1 cellular context compared by ENCODE assay signal in the genomic region with DNA sequence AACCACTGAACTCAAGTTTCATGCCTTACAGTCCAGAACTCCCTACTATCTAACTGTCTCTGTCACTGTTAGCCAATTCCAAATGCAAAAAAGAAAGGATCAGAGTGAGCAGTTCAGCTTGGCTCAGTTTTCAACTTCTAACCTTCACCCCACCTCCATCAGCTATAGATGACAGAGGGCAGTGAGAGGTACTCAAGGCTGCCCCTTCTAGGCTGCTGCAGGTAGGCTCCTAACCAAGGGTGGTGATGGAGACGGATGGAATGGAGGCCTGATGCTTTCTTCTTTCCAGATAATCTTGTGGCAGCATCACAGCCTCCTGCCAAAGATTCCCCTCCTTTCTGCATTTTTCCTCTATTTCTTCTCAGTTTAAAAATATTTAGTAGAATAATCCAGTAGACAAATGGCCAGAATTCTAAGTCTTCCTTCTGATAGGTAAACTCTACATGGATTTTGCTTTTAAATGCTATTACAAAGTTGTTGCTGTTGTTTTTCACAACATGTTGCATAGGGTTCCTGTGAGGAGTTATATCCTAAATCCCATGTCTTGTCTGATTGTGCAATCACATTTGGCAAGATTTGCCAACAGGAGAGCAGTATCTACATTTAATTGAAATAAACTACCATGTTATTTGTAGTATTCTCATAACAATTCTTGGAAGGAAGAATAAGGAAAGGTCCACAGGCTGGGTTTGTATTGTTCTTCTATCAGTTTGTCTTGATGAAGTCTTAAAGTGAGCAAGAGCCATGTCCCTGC.
TF ChIP-seq lines count a peak whose summit lies in the region.

No MANE protein-coding gene starts in this region.

TF ChIP-seq in GM23338, 12 proteins besides CTCF, POLR2A, EP300 and RAD21 (continued from another document):
- TF ChIP-seq, protein P1, sequence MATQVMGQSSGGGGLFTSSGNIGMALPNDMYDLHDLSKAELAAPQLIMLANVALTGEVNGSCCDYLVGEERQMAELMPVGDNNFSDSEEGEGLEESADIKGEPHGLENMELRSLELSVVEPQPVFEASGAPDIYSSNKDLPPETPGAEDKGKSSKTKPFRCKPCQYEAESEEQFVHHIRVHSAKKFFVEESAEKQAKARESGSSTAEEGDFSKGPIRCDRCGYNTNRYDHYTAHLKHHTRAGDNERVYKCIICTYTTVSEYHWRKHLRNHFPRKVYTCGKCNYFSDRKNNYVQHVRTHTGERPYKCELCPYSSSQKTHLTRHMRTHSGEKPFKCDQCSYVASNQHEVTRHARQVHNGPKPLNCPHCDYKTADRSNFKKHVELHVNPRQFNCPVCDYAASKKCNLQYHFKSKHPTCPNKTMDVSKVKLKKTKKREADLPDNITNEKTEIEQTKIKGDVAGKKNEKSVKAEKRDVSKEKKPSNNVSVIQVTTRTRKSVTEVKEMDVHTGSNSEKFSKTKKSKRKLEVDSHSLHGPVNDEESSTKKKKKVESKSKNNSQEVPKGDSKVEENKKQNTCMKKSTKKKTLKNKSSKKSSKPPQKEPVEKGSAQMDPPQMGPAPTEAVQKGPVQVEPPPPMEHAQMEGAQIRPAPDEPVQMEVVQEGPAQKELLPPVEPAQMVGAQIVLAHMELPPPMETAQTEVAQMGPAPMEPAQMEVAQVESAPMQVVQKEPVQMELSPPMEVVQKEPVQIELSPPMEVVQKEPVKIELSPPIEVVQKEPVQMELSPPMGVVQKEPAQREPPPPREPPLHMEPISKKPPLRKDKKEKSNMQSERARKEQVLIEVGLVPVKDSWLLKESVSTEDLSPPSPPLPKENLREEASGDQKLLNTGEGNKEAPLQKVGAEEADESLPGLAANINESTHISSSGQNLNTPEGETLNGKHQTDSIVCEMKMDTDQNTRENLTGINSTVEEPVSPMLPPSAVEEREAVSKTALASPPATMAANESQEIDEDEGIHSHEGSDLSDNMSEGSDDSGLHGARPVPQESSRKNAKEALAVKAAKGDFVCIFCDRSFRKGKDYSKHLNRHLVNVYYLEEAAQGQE (IDR thresholded peaks at IDR 0.05; ENCODE audit: unreplicated experiment) = no peak
- TF ChIP-seq JUNB (IDR thresholded peaks at IDR 0.05; ENCODE audit: unreplicated experiment) = no peak
- no peak for TF ChIP-seq EZH2phosphoT487 (IDR thresholded peaks at IDR 0.05; ENCODE audit: unreplicated experiment)
- no peak for TF ChIP-seq STAT1 (IDR thresholded peaks at IDR 0.05; ENCODE audit: unreplicated experiment)
- TF ChIP-seq, protein P2, sequence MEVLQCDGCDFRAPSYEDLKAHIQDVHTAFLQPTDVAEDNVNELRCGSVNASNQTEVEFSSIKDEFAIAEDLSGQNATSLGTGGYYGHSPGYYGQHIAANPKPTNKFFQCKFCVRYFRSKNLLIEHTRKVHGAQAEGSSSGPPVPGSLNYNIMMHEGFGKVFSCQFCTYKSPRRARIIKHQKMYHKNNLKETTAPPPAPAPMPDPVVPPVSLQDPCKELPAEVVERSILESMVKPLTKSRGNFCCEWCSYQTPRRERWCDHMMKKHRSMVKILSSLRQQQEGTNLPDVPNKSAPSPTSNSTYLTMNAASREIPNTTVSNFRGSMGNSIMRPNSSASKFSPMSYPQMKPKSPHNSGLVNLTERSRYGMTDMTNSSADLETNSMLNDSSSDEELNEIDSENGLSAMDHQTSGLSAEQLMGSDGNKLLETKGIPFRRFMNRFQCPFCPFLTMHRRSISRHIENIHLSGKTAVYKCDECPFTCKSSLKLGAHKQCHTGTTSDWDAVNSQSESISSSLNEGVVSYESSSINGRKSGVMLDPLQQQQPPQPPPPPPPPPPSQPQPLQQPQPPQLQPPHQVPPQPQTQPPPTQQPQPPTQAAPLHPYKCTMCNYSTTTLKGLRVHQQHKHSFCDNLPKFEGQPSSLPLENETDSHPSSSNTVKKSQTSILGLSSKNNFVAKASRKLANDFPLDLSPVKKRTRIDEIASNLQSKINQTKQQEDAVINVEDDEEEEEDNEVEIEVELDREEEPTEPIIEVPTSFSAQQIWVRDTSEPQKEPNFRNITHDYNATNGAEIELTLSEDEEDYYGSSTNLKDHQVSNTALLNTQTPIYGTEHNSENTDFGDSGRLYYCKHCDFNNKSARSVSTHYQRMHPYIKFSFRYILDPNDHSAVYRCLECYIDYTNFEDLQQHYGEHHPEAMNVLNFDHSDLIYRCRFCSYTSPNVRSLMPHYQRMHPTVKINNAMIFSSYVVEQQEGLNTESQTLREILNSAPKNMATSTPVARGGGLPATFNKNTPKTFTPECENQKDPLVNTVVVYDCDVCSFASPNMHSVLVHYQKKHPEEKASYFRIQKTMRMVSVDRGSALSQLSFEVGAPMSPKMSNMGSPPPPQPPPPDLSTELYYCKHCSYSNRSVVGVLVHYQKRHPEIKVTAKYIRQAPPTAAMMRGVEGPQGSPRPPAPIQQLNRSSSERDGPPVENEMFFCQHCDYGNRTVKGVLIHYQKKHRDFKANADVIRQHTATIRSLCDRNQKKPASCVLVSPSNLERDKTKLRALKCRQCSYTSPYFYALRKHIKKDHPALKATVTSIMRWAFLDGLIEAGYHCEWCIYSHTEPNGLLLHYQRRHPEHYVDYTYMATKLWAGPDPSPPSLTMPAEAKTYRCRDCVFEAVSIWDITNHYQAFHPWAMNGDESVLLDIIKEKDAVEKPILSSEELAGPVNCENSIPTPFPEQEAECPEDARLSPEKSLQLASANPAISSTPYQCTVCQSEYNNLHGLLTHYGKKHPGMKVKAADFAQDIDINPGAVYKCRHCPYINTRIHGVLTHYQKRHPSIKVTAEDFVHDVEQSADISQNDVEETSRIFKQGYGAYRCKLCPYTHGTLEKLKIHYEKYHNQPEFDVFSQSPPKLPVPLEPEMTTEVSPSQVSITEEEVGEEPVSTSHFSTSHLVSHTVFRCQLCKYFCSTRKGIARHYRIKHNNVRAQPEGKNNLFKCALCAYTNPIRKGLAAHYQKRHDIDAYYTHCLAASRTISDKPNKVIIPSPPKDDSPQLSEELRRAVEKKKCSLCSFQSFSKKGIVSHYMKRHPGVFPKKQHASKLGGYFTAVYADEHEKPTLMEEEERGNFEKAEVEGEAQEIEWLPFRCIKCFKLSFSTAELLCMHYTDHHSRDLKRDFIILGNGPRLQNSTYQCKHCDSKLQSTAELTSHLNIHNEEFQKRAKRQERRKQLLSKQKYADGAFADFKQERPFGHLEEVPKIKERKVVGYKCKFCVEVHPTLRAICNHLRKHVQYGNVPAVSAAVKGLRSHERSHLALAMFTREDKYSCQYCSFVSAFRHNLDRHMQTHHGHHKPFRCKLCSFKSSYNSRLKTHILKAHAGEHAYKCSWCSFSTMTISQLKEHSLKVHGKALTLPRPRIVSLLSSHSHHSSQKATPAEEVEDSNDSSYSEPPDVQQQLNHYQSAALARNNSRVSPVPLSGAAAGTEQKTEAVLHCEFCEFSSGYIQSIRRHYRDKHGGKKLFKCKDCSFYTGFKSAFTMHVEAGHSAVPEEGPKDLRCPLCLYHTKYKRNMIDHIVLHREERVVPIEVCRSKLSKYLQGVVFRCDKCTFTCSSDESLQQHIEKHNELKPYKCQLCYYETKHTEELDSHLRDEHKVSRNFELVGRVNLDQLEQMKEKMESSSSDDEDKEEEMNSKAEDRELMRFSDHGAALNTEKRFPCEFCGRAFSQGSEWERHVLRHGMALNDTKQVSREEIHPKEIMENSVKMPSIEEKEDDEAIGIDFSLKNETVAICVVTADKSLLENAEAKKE (CRISPR knock-in tag; IDR thresholded peaks at IDR 0.05) = no peak
- TF ChIP-seq POLR2AphosphoS5 (IDR thresholded peaks at IDR 0.05; ENCODE audit: low read depth) = no peak
- no peak for TF ChIP-seq EZH2 (IDR thresholded peaks at IDR 0.05; ENCODE audit: low read depth, unreplicated experiment)
